In genomic region chr22:35430897-35431322, GRCh38 we compare ENCODE assay signal across 8 cellular contexts. TPM values are rescaled to one million over a fixed set of nuclear protein-coding genes. Genes with fewer than 3 reads are reported as not detected.
A peak's percentile ranks its signal among the peaks of the same experiment; 100 is the strongest.
DNase-seq lines count a peak whose midpoint lies in the region; ATAC-seq, FAIRE-seq and TF ChIP-seq lines count a peak whose summit lies in the region.

No MANE protein-coding gene starts in this region.

- peaks cover 0 to 3% of the 10 kb centered on the region in 2 donors for H3K36me3 ChIP-seq in small intestine (ENCODE audit: control insufficient read depth in 2 of 2, insufficient read depth in 2 of 2, low read length in 2 of 2)

- H3K4me3 ChIP-seq in WI38 (ENCODE audit: low read depth, low read length): no peak overlapping the region
- no peak overlapping the region for H3K4me3 ChIP-seq in small intestine (ENCODE audit: low read depth in 1 of 2, low read length in 2 of 2)

- H3K27ac ChIP-seq in small intestine (ENCODE audit: low read depth in 1 of 2, low read length in 1 of 2): no peak overlapping the region

- H3K4me3 Mint-ChIP-seq in immature natural killer cell: no peak overlapping the region

- ATAC-seq in HG02970 (IDR thresholded peaks at IDR 0.05; ENCODE audit: low FRiP score, unreplicated experiment) (no peak), GM21390 (IDR thresholded peaks at IDR 0.05; ENCODE audit: unreplicated experiment) (no peak)

- no peaks in the 10 kb centered on the region for H3K27me3 ChIP-seq in small intestine (ENCODE audit: control insufficient read depth in 2 of 2, insufficient read depth in 2 of 2, low read length in 2 of 2)

- WGBS in small intestine, 3 donors: 29 to 35% (median 32%) methylated on average over 14 of the region's 14 CpGs

- H3K9me3 Mint-ChIP-seq in immature natural killer cell: peaks cover 0 to 2% (median 0%) of the 10 kb centered on the region in 6 donors

- no peaks in the 10 kb centered on the region for H3K9me3 ChIP-seq in small intestine (ENCODE audit: control insufficient read depth, low read depth)

- H3K36me3 Mint-ChIP-seq in immature natural killer cell: peaks cover 6 to 13% (median 12%) of the 10 kb centered on the region in 3 donors

- FAIRE-seq in small intestine (lab: Jason Lieb, UNC): no peak

- H3K27ac Mint-ChIP-seq in immature natural killer cell: no peak overlapping the region

- H3K4me1 ChIP-seq in small intestine (ENCODE audit: control insufficient read depth in 2 of 2, insufficient read depth in 1 of 2, low read depth in 1 of 2, low read length in 1 of 2): no peaks in the 10 kb centered on the region

- peak; percentile 99 for DNase-seq in GM03348 (ENCODE audit: low spot score)
- peak; percentile 51 for DNase-seq in NCI-H1092 (lab: John Stamatoyannopoulos, UW)
- DNase-seq in T47D (ENCODE audit: low read depth in 1 of 2, low spot score in 1 of 2): peak; percentile 51 to 80
- DNase-seq in immature natural killer cell: peak; percentile 40 to 50 (median 49)
- peak; percentile 72 for DNase-seq in small intestine

- H3K4me1 Mint-ChIP-seq in immature natural killer cell: peaks cover 2 to 5% of the 10 kb centered on the region in 2 donors

- peak; percentile 97 for TF ChIP-seq CTCF in WI38 (IDR thresholded peaks at IDR 0.05; ENCODE audit: low read depth, low read length)

- H3K27me3 Mint-ChIP-seq in immature natural killer cell (ENCODE audit: low read depth in 3 of 3): peaks cover 0 to 5% (median 0%) of the 10 kb centered on the region in 3 donors

- in situ Hi-C loops in T47D (cut with HindIII; ENCODE audit: low pct_unique_long_range_greater_than_20kb, low sequenced_read_pairs): no loop called here

RNA-seq across cellular contexts. Expression of gene MCM5, which starts 31.0 kb away (rescaled TPM):
- polyA plus RNA-seq in immature natural killer cell (10 to 100 TPM; 39.0 to 65.3 (median 45.7) TPM), small intestine (10 to 100 TPM in 1 of 3 donors, 1 to 10 TPM in 2; 5.6 to 31.8 (median 6.5) TPM)

RNA-seq across cellular contexts. Expression of gene HMOX1, which starts 50.0 kb away (rescaled TPM):
- 10 to 100 TPM in 2 of 3 donors, 1 to 10 TPM in 1; 5.3 to 12.8 (median 11.3) TPM for polyA plus RNA-seq in immature natural killer cell
- 100 to 1,000 TPM in 1 of 3 donors, 10 to 100 TPM in 2; 22.3 to 119 (median 91.0) TPM for polyA plus RNA-seq in small intestine

Comparison
In these comparisons a context has a peak if more than half of its experiments do, and no peak if none do; other contexts are left out.
1. DNase-seq: peak in every context shown above with its lines; median percentile 99 in GM03348; 72 in small intestine; 66 in T47D; 51 in NCI-H1092; 49 in immature natural killer cell.